In genomic region chr15:63067976-63068743, GRCh38 we compare ENCODE assay signal across 20 cellular contexts. TPM values are rescaled to one million over a fixed set of nuclear protein-coding genes. Genes with fewer than 3 reads are reported as not detected.
A peak's percentile ranks its signal among the peaks of the same experiment; 100 is the strongest.
DNase-seq lines count a peak whose midpoint lies in the region; ATAC-seq, FAIRE-seq and TF ChIP-seq lines count a peak whose summit lies in the region.
"Had no signal": no experiment of that assay in that cellular context is flagged by ENCODE, and none has a peak within 500 bp of the region (broad histone marks: within the 10 kb centered on the region; RNA-seq: fewer than 3 reads in every experiment).

No MANE protein-coding gene starts in this region.

- no peaks in the 10 kb centered on the region for H3K27me3 Mint-ChIP-seq in astrocyte (ENCODE audit: low read depth, unreplicated experiment)
- H3K27me3 Mint-ChIP-seq: activated naive CD4-positive, alpha-beta T cell treated with anti-CD3 and anti-CD28 coated beads, Interleukin-2, amount 10 ng/mL, durations not matched to agents 7 days and 5 days; naive B cell had no signal

- no peak overlapping the region for H2AK5ac ChIP-seq in trophoblast cell (ENCODE audit: low read length)

- H3K4me3 ChIP-seq in BLaER1 (no peak overlapping the region), astrocyte (ENCODE audit: insufficient read depth, low read depth, low read length) (no peak overlapping the region), heart left ventricle (no peak overlapping the region), trophoblast cell (ENCODE audit: low read depth, low read length) (no peak overlapping the region), breast epithelium (no peak overlapping the region)
- H3K4me3 ChIP-seq: lower lobe of right lung, thoracic aorta had no signal

- H3K9me3 Mint-ChIP-seq in astrocyte (ENCODE audit: unreplicated experiment): no peaks in the 10 kb centered on the region
- H3K9me3 Mint-ChIP-seq: activated naive CD4-positive, alpha-beta T cell treated with anti-CD3 and anti-CD28 coated beads, Interleukin-2, amount 10 ng/mL, durations not matched to agents 7 days and 5 days; activated T-cell treated with anti-CD3 and anti-CD28 coated beads, Interleukin-2, amount 50 U/mL, for 4 hours; naive B cell had no signal

- no peak overlapping the region for H3K4ac ChIP-seq in trophoblast cell (ENCODE audit: low read depth, low read length)

- no peak overlapping the region for H3K14ac ChIP-seq in trophoblast cell (ENCODE audit: low read length)

- H3K79me2 ChIP-seq in astrocyte (ENCODE audit: insufficient read depth, low read length) (peaks cover 9% of the 10 kb centered on the region), trophoblast cell (ENCODE audit: control insufficient read depth, insufficient read depth, low read length, poor library complexity) (no peaks in the 10 kb centered on the region)

- H3K9ac ChIP-seq in BLaER1: no peak overlapping the region
- peak overlapping the region; percentile 17 for H3K9ac ChIP-seq in astrocyte (ENCODE audit: low read length)
- no peak overlapping the region for H3K9ac ChIP-seq in trophoblast cell (ENCODE audit: low read length)

- H3K36me3 Mint-ChIP-seq in astrocyte (ENCODE audit: low read depth, unreplicated experiment): peaks cover 22% of the 10 kb centered on the region
- H3K36me3 Mint-ChIP-seq: activated naive CD4-positive, alpha-beta T cell treated with anti-CD3 and anti-CD28 coated beads, Interleukin-2, amount 10 ng/mL, durations not matched to agents 7 days and 5 days had no signal

- H3K27me3 ChIP-seq in BLaER1 (no peaks in the 10 kb centered on the region), astrocyte (ENCODE audit: insufficient read depth, low read length) (no peaks in the 10 kb centered on the region), heart left ventricle (no peaks in the 10 kb centered on the region), trophoblast cell (ENCODE audit: insufficient read depth, low read length) (no peaks in the 10 kb centered on the region), breast epithelium (no peaks in the 10 kb centered on the region)

- peak overlapping the region; percentile 79 for H3K27ac Mint-ChIP-seq in astrocyte (ENCODE audit: unreplicated experiment)
- H3K27ac Mint-ChIP-seq: activated CD8-positive, alpha-beta T cell treated with anti-CD3 and anti-CD28 coated beads, Interleukin-2, amount 10 ng/mL, durations not matched to agents 7 days and 5 days; activated naive CD4-positive, alpha-beta T cell treated with anti-CD3 and anti-CD28 coated beads, Interleukin-2, amount 10 ng/mL, durations not matched to agents 7 days and 5 days had no signal

- no peaks in the 10 kb centered on the region for H3K9me3 ChIP-seq in BLaER1
- no peaks in the 10 kb centered on the region for H3K9me3 ChIP-seq in astrocyte (ENCODE audit: insufficient read depth, low read depth, low read length)
- no peaks in the 10 kb centered on the region for H3K9me3 ChIP-seq in heart left ventricle
- H3K9me3 ChIP-seq in trophoblast cell (ENCODE audit: insufficient read depth, low read depth, low read length): no peaks in the 10 kb centered on the region
- H3K9me3 ChIP-seq in breast epithelium: no peaks in the 10 kb centered on the region
- H3K9me3 ChIP-seq: lower lobe of right lung, thoracic aorta had no signal

- 57 to 68% (median 60%) methylated on average over 12 to 13 of the region's 13 CpGs for WGBS in heart left ventricle, 4 donors
- no CpG with 5 or more reads among the region's 13 CpGs for WGBS in trophoblast cell (ENCODE audit: extremely low coverage, insufficient coverage, insufficient read length)

- intact Hi-C loops in heart left ventricle (cut with DNase I): no loop called here
- intact Hi-C loops in breast epithelium (cut with DNase I; ENCODE audit: low total_unique reads): no loop called here

- no peak overlapping the region for H2BK120ac ChIP-seq in trophoblast cell (ENCODE audit: insufficient read depth, low read length, poor library complexity)

- ATAC-seq in heart left ventricle: peak; percentile 9 to 41 (median 26)
- ATAC-seq in HG02970 (IDR thresholded peaks at IDR 0.05; ENCODE audit: low FRiP score, unreplicated experiment): no peak
- ATAC-seq in HG03469 (IDR thresholded peaks at IDR 0.05; ENCODE audit: unreplicated experiment): no peak
- ATAC-seq: activated CD8-positive, alpha-beta T cell treated with anti-CD3 and anti-CD28 coated beads, Interleukin-2, amount 10 ng/mL, durations not matched to agents 7 days and 5 days; activated T-cell treated with anti-CD3 and anti-CD28 coated beads, Interleukin-2, amount 50 U/mL, for 4 hours; lower lobe of right lung had no signal

- no peak for TF ChIP-seq CTCF in astrocyte (IDR thresholded peaks at IDR 0.05; ENCODE audit: insufficient read depth, low read depth, low read length)
- no peak for TF ChIP-seq CTCF in heart left ventricle (IDR thresholded peaks at IDR 0.05)
- TF ChIP-seq CTCF in breast epithelium (IDR thresholded peaks at IDR 0.05): no peak

- TF ChIP-seq POLR2A in heart left ventricle (IDR thresholded peaks at IDR 0.05) (no peak), breast epithelium (IDR thresholded peaks at IDR 0.05) (no peak)

- H2AFZ ChIP-seq in astrocyte (ENCODE audit: low read depth, low read length): no peak overlapping the region
- no peak overlapping the region for H2AFZ ChIP-seq in trophoblast cell (ENCODE audit: insufficient read depth, low read length, poor library complexity)

- H3K27ac ChIP-seq in BLaER1 (no peak overlapping the region), astrocyte (ENCODE audit: low read depth, low read length) (peak overlapping the region; percentile 5), heart left ventricle (peak overlapping the region in 9 of 12 donors; percentile 31 to 96 (median 46)), trophoblast cell (ENCODE audit: low read depth, low read length) (peak overlapping the region; percentile 6), breast epithelium (peak overlapping the region in 1 of 2 donors; percentile 22)
- H3K27ac ChIP-seq: lower lobe of right lung, VCaP had no signal

- peaks cover 52% of the 10 kb centered on the region for H3K4me1 Mint-ChIP-seq in astrocyte (ENCODE audit: low read depth, unreplicated experiment)
- H3K4me1 Mint-ChIP-seq: activated naive CD4-positive, alpha-beta T cell treated with anti-CD3 and anti-CD28 coated beads, Interleukin-2, amount 10 ng/mL, durations not matched to agents 7 days and 5 days; naive B cell had no signal

- DNase-seq in astrocyte (ENCODE audit: low read depth): no peak
- peak in 1 of 5 donors; percentile 52 for DNase-seq in heart left ventricle
- DNase-seq in trophoblast cell: peak in 1 of 2 donors; percentile 34
- no peak for DNase-seq in breast epithelium (ENCODE audit: low spot score in 2 of 2)
- DNase-seq in NCI-H2029 (lab: John Stamatoyannopoulos, UW): no peak
- DNase-seq: activated CD8-positive, alpha-beta T cell treated with anti-CD3 and anti-CD28 coated beads, Interleukin-2, amount 10 ng/mL, durations not matched to agents 7 days and 5 days; activated naive CD4-positive, alpha-beta T cell treated with anti-CD3 and anti-CD28 coated beads, Interleukin-2, amount 10 ng/mL, durations not matched to agents 7 days and 5 days; activated T-cell treated with anti-CD3 and anti-CD28 coated beads, Interleukin-2, amount 50 U/mL, for 4 hours; lower lobe of right lung; MM.1S; naive B cell; NCI-H187; NCI-H446 treated with DMSO at 0.1 percent for 48 hours; SHP77; stimulated activated CD4-positive, alpha-beta T cell treated with anti-CD3 and anti-CD28 coated beads, Interleukin-12 subunit alpha, Interleukin-12 subunit beta, amount 100 ng/mL, for 4 hours had no signal

- H4K8ac ChIP-seq in trophoblast cell (ENCODE audit: low read depth, low read length): peak overlapping the region; percentile 16

- no peak overlapping the region for H2BK5ac ChIP-seq in trophoblast cell (ENCODE audit: low read depth, low read length, poor library complexity)

- FAIRE-seq in astrocyte (lab: Jason Lieb, UNC): no peak

- H4K20me1 ChIP-seq in BLaER1: no peaks in the 10 kb centered on the region
- peaks cover 85% of the 10 kb centered on the region for H4K20me1 ChIP-seq in astrocyte (ENCODE audit: insufficient read depth, low read length)

- H2BK12ac ChIP-seq in trophoblast cell (ENCODE audit: low read length): no peak overlapping the region

- no peak overlapping the region for H3K23ac ChIP-seq in trophoblast cell (ENCODE audit: low read length)

- H3K18ac ChIP-seq in trophoblast cell (ENCODE audit: low read length): no peak overlapping the region

- H4K91ac ChIP-seq in trophoblast cell (ENCODE audit: low read depth, low read length): no peak overlapping the region

- H3K36me3 ChIP-seq in BLaER1 (no peaks in the 10 kb centered on the region), astrocyte (ENCODE audit: insufficient read depth, low read length) (peaks cover 84% of the 10 kb centered on the region), heart left ventricle (peaks cover 3 to 91% (median 64%) of the 10 kb centered on the region in 9 donors), trophoblast cell (ENCODE audit: control insufficient read depth in 1 of 2, insufficient read depth in 2 of 2, low read length in 2 of 2) (peaks cover 31 to 65% of the 10 kb centered on the region in 2 experiments), breast epithelium (no peaks in the 10 kb centered on the region)

- H3K4me2 ChIP-seq in BLaER1 (0 out of 2 replicates have a peak overlapping the region, but pooled peaks have one; percentile 8), astrocyte (ENCODE audit: low read length) (no peak overlapping the region), trophoblast cell (ENCODE audit: low read length) (no peak overlapping the region)

- peak overlapping the region; percentile 46 for H3K4me3 Mint-ChIP-seq in astrocyte (ENCODE audit: unreplicated experiment)
- H3K4me3 Mint-ChIP-seq: activated CD8-positive, alpha-beta T cell treated with anti-CD3 and anti-CD28 coated beads, Interleukin-2, amount 10 ng/mL, durations not matched to agents 7 days and 5 days; activated naive CD4-positive, alpha-beta T cell treated with anti-CD3 and anti-CD28 coated beads, Interleukin-2, amount 10 ng/mL, durations not matched to agents 7 days and 5 days; activated T-cell treated with anti-CD3 and anti-CD28 coated beads, Interleukin-2, amount 50 U/mL, for 4 hours; naive B cell had no signal

- no peaks in the 10 kb centered on the region for H3K79me1 ChIP-seq in trophoblast cell (ENCODE audit: low read length)

- H3K4me1 ChIP-seq in BLaER1 (peaks cover 22% of the 10 kb centered on the region), astrocyte (ENCODE audit: insufficient read depth, low read length) (peaks cover 20% of the 10 kb centered on the region), heart left ventricle (peaks cover 0 to 69% (median 22%) of the 10 kb centered on the region in 12 donors), trophoblast cell (ENCODE audit: control insufficient read depth in 1 of 2, insufficient read depth in 2 of 2, low read length in 2 of 2) (peaks cover 0 to 2% of the 10 kb centered on the region in 2 experiments), breast epithelium (no peaks in the 10 kb centered on the region)
- H3K4me1 ChIP-seq: lower lobe of right lung had no signal

- no peak overlapping the region for H4K12ac ChIP-seq in trophoblast cell (ENCODE audit: low read depth, low read length)

RNA-seq across cellular contexts. Expression of gene TPM1, which starts 25.6 kb away (rescaled TPM):
- total RNA-seq in astrocyte (2,922 and 3,062 TPM in 2 replicates), heart left ventricle (over 10,000 TPM in 7 of 9 donors, 1,000 to 10,000 TPM in 2; 9,722 to 18,689 (median 13,330) TPM), breast epithelium (100 to 1,000 TPM; 333 to 609 (median 575) TPM)
- polyA plus RNA-seq in heart left ventricle: over 10,000 TPM; 13,651 to 16,217 TPM
- polyA plus RNA-seq in trophoblast cell (2013): 3,520 and 3,660 TPM in 2 replicates

RNA-seq across cellular contexts. Expression of gene LACTB, which starts 53.5 kb away (rescaled TPM):
- total RNA-seq in astrocyte (29.8 and 37.2 TPM in 2 replicates), heart left ventricle (10 to 100 TPM; 17.9 to 31.0 (median 22.7) TPM), breast epithelium (10 to 100 TPM; 15.7 to 17.6 (median 17.1) TPM)
- polyA plus RNA-seq in heart left ventricle: 10 to 100 TPM; 21.6 to 25.9 TPM
- 24.4 and 24.9 TPM in 2 replicates for polyA plus RNA-seq in trophoblast cell (2013)

Comparison
In these comparisons a context has a peak if more than half of its experiments do, and no peak if none do; other contexts are left out.
1. ATAC-seq: peak in heart left ventricle (4 of 4); none in HG02970 (single experiment) and HG03469 (single experiment).